ENCODE assay signal across 1 cellular context in the genomic region with DNA sequence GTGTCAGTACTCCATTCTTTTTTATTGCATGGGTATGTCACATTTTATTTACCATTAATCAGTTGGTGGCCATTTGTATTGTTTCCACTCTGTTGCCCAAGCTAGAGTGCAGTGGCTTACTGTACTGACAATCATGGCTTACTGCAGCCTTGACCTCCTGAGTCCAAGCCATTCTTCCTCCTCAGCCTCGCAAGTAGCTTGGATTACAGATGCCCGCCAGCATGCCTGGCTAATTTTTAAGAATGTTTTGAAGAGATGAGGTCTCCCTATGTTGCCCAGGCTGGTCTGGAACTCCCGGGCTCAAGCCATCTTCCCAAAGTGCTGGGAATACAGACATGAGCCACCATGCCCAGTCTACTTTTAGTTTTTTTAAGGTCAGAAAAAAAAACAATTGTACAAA.
TF ChIP-seq lines count a peak whose summit lies in the region.

No MANE protein-coding gene starts in this region.

TF ChIP-seq in HCT116, 20 proteins besides CTCF, POLR2A, EP300 and RAD21 (continued from another document):
- no peak for TF ChIP-seq TCF7L2 (IDR thresholded peaks at IDR 0.05; ENCODE audit: borderline replicate concordance, extremely low read depth, insufficient read depth, insufficient read length)
- no peak for TF ChIP-seq JUND (IDR thresholded peaks at IDR 0.05)
- no peak for TF ChIP-seq CEBPB (IDR thresholded peaks at IDR 0.05; ENCODE audit: low read depth)
- TF ChIP-seq, protein P1, sequence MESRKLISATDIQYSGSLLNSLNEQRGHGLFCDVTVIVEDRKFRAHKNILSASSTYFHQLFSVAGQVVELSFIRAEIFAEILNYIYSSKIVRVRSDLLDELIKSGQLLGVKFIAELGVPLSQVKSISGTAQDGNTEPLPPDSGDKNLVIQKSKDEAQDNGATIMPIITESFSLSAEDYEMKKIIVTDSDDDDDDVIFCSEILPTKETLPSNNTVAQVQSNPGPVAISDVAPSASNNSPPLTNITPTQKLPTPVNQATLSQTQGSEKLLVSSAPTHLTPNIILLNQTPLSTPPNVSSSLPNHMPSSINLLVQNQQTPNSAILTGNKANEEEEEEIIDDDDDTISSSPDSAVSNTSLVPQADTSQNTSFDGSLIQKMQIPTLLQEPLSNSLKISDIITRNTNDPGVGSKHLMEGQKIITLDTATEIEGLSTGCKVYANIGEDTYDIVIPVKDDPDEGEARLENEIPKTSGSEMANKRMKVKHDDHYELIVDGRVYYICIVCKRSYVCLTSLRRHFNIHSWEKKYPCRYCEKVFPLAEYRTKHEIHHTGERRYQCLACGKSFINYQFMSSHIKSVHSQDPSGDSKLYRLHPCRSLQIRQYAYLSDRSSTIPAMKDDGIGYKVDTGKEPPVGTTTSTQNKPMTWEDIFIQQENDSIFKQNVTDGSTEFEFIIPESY (IDR thresholded peaks at IDR 0.05; ENCODE audit: extremely low read depth, insufficient replicate concordance, low read length) = no peak
- no peak for TF ChIP-seq YY1 (IDR thresholded peaks at IDR 0.05; ENCODE audit: extremely low read depth, insufficient replicate concordance, low read depth, low read length)
- no peak for TF ChIP-seq POLR2AphosphoS5 (IDR thresholded peaks at IDR 0.05; ENCODE audit: low read depth, low read length)
- TF ChIP-seq, protein P2, sequence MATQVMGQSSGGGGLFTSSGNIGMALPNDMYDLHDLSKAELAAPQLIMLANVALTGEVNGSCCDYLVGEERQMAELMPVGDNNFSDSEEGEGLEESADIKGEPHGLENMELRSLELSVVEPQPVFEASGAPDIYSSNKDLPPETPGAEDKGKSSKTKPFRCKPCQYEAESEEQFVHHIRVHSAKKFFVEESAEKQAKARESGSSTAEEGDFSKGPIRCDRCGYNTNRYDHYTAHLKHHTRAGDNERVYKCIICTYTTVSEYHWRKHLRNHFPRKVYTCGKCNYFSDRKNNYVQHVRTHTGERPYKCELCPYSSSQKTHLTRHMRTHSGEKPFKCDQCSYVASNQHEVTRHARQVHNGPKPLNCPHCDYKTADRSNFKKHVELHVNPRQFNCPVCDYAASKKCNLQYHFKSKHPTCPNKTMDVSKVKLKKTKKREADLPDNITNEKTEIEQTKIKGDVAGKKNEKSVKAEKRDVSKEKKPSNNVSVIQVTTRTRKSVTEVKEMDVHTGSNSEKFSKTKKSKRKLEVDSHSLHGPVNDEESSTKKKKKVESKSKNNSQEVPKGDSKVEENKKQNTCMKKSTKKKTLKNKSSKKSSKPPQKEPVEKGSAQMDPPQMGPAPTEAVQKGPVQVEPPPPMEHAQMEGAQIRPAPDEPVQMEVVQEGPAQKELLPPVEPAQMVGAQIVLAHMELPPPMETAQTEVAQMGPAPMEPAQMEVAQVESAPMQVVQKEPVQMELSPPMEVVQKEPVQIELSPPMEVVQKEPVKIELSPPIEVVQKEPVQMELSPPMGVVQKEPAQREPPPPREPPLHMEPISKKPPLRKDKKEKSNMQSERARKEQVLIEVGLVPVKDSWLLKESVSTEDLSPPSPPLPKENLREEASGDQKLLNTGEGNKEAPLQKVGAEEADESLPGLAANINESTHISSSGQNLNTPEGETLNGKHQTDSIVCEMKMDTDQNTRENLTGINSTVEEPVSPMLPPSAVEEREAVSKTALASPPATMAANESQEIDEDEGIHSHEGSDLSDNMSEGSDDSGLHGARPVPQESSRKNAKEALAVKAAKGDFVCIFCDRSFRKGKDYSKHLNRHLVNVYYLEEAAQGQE (IDR thresholded peaks at IDR 0.05; ENCODE audit: low read depth) = no peak
- TF ChIP-seq ZNF274 (IDR thresholded peaks at IDR 0.05; ENCODE audit: low read depth, low read length) = no peak
- TF ChIP-seq SP1 (IDR thresholded peaks at IDR 0.05; ENCODE audit: low read depth) = no peak
- no peak for TF ChIP-seq FOSL1 (IDR thresholded peaks at IDR 0.05; ENCODE audit: low read depth)
- TF ChIP-seq SRF (IDR thresholded peaks at IDR 0.05; ENCODE audit: low read depth) = no peak
- no peak for TF ChIP-seq EZH2 (IDR thresholded peaks at IDR 0.05)
- no peak for TF ChIP-seq CBX3 (IDR thresholded peaks at IDR 0.05; ENCODE audit: low read depth)
TF ChIP-seq in HCT116: peak in this region for 0.
